In the genomic region with DNA sequence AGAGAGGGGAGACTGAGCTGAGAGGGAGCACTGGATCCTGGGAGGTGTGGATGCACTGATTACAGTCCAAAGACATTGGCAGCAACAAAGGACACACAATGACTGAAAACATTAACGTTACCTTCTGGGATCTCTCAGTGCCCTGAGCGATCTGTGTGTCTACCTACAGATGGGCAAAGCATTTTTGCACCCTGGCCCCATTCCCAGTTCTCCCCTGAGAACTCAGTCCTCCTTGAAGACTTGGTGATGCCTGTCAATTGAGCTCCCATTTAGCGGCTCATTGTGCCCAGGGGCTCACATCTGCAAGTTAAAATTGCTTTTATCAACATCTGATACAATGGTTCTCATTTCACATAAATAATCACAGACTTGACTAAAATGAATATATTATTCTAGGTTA, we compare ENCODE assay signal across 27 cellular contexts.
A peak's percentile ranks its signal among the peaks of the same experiment; 100 is the strongest.
DNase-seq lines count a peak whose midpoint lies in the region; ATAC-seq and TF ChIP-seq lines count a peak whose summit lies in the region.
"Had no signal": no experiment of that assay in that cellular context is flagged by ENCODE, and none has a peak within 500 bp of the region (broad histone marks: within the 10 kb centered on the region; RNA-seq: fewer than 3 reads in every experiment).

No MANE protein-coding gene starts in this region.

- intact Hi-C loops in ascending aorta (cut with DNase I): no loop called here
- intact Hi-C loops in dorsolateral prefrontal cortex (cut with DNase I): no loop called here
- intact Hi-C loops in ovary (cut with DNase I): no loop called here
- intact Hi-C loops in thyroid gland (cut with DNase I): no loop called here

- TF ChIP-seq POLR2A in ovary (IDR thresholded peaks at IDR 0.05) (no peak), thyroid gland (IDR thresholded peaks at IDR 0.05) (peak in 1 of 2 donors; percentile 12)

- H3K4me3 ChIP-seq in ascending aorta (no peak overlapping the region), dorsolateral prefrontal cortex (no peak overlapping the region), ovary (no peak overlapping the region), thyroid gland (replicated peaks in 1 of 3) (no peak overlapping the region)
- H3K4me3 ChIP-seq: colonic mucosa, left lung had no signal

- peaks cover 0 to 11% of the 10 kb centered on the region in 2 donors for H3K36me3 ChIP-seq in ascending aorta
- H3K36me3 ChIP-seq in ovary: no peaks in the 10 kb centered on the region
- no peaks in the 10 kb centered on the region for H3K36me3 ChIP-seq in thyroid gland
- H3K36me3 ChIP-seq: colonic mucosa, left lung had no signal

- no peak for TF ChIP-seq EP300 in ovary (IDR thresholded peaks at IDR 0.05)

- H3K27ac ChIP-seq in ascending aorta: peak overlapping the region; percentile 92 to 95
- H3K27ac ChIP-seq in dorsolateral prefrontal cortex: peak overlapping the region in 42 of 59 donors; percentile 20 to 96 (median 91)
- H3K27ac ChIP-seq in ovary: peak overlapping the region; percentile 80 to 93
- H3K27ac ChIP-seq in thyroid gland: peak overlapping the region; percentile 90 to 99 (median 91)
- H3K27ac ChIP-seq: colonic mucosa, epithelial cell of prostate, left lung had no signal

- H3K4me1 ChIP-seq in ascending aorta (peaks cover 15 to 49% of the 10 kb centered on the region in 2 donors), ovary (ENCODE audit: insufficient read depth) (peaks cover 19% of the 10 kb centered on the region), thyroid gland (peaks cover 42 to 66% of the 10 kb centered on the region in 2 donors)

- TF ChIP-seq CTCF in ascending aorta (IDR thresholded peaks at IDR 0.05) (no peak), dorsolateral prefrontal cortex (IDR thresholded peaks at IDR 0.05 in 54 of 56, conservative IDR thresholded peaks at IDR 0.05 in 2 of 56; ENCODE audit: low read depth in 1 of 56, partially characterized antibody in 56 of 56) (no peak), ovary (IDR thresholded peaks at IDR 0.05) (no peak), thyroid gland (IDR thresholded peaks at IDR 0.05) (no peak)

- H3K9me3 ChIP-seq in ascending aorta (no peaks in the 10 kb centered on the region), ovary (no peaks in the 10 kb centered on the region), thyroid gland (no peaks in the 10 kb centered on the region)
- H3K9me3 ChIP-seq: colonic mucosa, left lung had no signal

- ATAC-seq in GM21737 (IDR thresholded peaks at IDR 0.05; ENCODE audit: unreplicated experiment) (no peak), GM21786 (IDR thresholded peaks at IDR 0.05; ENCODE audit: unreplicated experiment) (no peak), GM18858 (IDR thresholded peaks at IDR 0.05; ENCODE audit: unreplicated experiment) (no peak)
- ATAC-seq: activated CD8-positive, alpha-beta T cell treated with anti-CD3 and anti-CD28 coated beads, Interleukin-2, amount 10 ng/mL, durations not matched to agents 7 days and 5 days; activated naive CD4-positive, alpha-beta T cell treated with anti-CD3 and anti-CD28 coated beads, Interleukin-2, amount 50 U/mL, for 72 hours; activated T-helper 17 cell treated with anti-CD3 and anti-CD28 coated beads, Interleukin-2, amount 50 U/mL, for 72 hours; left lung; Panc1 had no signal

- peak in 1 of 2 donors; percentile 52 for DNase-seq in ascending aorta (ENCODE audit: low spot score in 2 of 2)
- DNase-seq in dorsolateral prefrontal cortex: no peak
- no peak for DNase-seq in ovary
- DNase-seq in thyroid gland: peak; percentile 80 to 81
- DNase-seq in ureter (ENCODE audit: low spot score): no peak
- DNase-seq: activated CD8-positive, alpha-beta T cell treated with anti-CD3 and anti-CD28 coated beads, Interleukin-2, amount 10 ng/mL, durations not matched to agents 7 days and 5 days; amygdala; CD8-positive, alpha-beta memory T cell; colonic mucosa; effector memory CD4-positive, alpha-beta T cell; glutamatergic neuron; left lung; MM.1S; naive B cell; NCI-H1105 treated with DMSO at 0.1 percent for 48 hours; NCI-H2029; NCI-H226; NCI-H748 treated with DMSO at 0.1 percent for 48 hours; SHP77; stimulated activated CD4-positive, alpha-beta T cell treated with anti-CD3 and anti-CD28 coated beads, Interleukin-4, amount 100 ng/mL, for 24 hours had no signal

- H3K27me3 ChIP-seq in ascending aorta: no peaks in the 10 kb centered on the region
- H3K27me3 ChIP-seq in dorsolateral prefrontal cortex: no peaks in the 10 kb centered on the region
- H3K27me3 ChIP-seq in ovary: no peaks in the 10 kb centered on the region
- H3K27me3 ChIP-seq in thyroid gland: no peaks in the 10 kb centered on the region
- H3K27me3 ChIP-seq: colonic mucosa, left lung had no signal

- WGBS in ovary, 3 donors: 93 to 96% (median 94%) methylated on average over 3 of the region's 3 CpGs
- WGBS in thyroid gland, 2 donors: 30 to 43% methylated on average over 3 of the region's 3 CpGs

Comparison
In these comparisons a context has a peak if more than half of its experiments do, and no peak if none do; other contexts are left out.
1. DNase-seq: peak in thyroid gland (2 of 2); none in dorsolateral prefrontal cortex (0 of 10), ovary (0 of 5) and ureter (single experiment).
2. Peak in every context shown above with its lines, with median percentiles within 50 percentile points of each other: H3K27ac ChIP-seq.